ENCODE assay signal across 22 cellular contexts in the genomic region with DNA sequence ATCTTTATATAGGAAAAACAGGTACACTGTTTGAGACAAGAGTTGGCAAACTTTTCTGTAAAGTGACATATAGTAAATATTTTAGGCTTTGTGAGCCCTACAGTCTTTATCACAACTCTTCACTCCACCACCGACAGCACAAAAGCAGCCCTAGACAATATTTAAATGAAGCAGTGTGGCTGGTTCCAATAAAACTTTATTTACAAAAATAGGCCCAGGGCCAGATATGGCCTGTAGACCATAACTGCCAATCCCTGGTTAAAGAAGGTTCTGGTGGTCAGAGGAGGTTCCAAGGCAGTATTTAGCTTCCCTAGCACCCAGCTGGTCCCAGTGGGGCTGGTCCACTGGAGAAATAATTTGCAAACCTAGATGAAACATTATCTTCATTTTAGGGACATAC. TPM values are rescaled to one million over a fixed set of nuclear protein-coding genes. Genes with fewer than 3 reads are reported as not detected.
DNase-seq lines count a peak whose midpoint lies in the region; ATAC-seq and TF ChIP-seq lines count a peak whose summit lies in the region.
"Had no signal": no experiment of that assay in that cellular context is flagged by ENCODE, and none has a peak within 500 bp of the region (broad histone marks: within the 10 kb centered on the region; RNA-seq: fewer than 3 reads in every experiment).

No MANE protein-coding gene starts in this region.

- H3K27me3 Mint-ChIP-seq in activated naive CD4-positive, alpha-beta T cell treated with anti-CD3 and anti-CD28 coated beads, Interleukin-2, amount 10 ng/mL, durations not matched to agents 7 days and 5 days = peaks cover 5% of the 10 kb centered on the region
- peaks cover 11% of the 10 kb centered on the region for H3K27me3 Mint-ChIP-seq in GM23338 (ENCODE audit: insufficient read depth, low read depth, poor library complexity)
- no peaks in the 10 kb centered on the region for H3K27me3 Mint-ChIP-seq in activated naive CD8-positive, alpha-beta T cell treated with anti-CD3 and anti-CD28 coated beads, Interleukin-2, amount 50 U/mL, for 24 hours

- CTCF ChIA-PET in activated naive CD4-positive, alpha-beta T cell treated with anti-CD3 and anti-CD28 coated beads, Interleukin-2, amount 10 ng/mL, durations not matched to agents 7 days and 5 days (lab: Charles Lee) = interaction anchor here (1.2 to 1.9 kb wide), 2 partner anchors 11 to 13 kb away, joined by 4 to 6 read pairs; no protein-coding TSS in a partner anchor

- H3K4me2 ChIP-seq in GM23338 = peak overlapping the region; percentile 86

- H3K79me2 ChIP-seq in GM23338 (replicated peaks; ENCODE audit: insufficient read depth) = peaks cover 82% of the 10 kb centered on the region

- no peaks in the 10 kb centered on the region for H3K9me3 ChIP-seq in spleen
- H3K9me3 ChIP-seq: Caco-2, psoas muscle, SJSA1, upper lobe of right lung had no signal

- no peak overlapping the region for H2AFZ ChIP-seq in GM23338
- H2AFZ ChIP-seq: neural progenitor cell had no signal

- no peak for TF ChIP-seq POLR2A in spleen (IDR thresholded peaks at IDR 0.05)

- no peaks in the 10 kb centered on the region for H3K9me2 ChIP-seq in GM23338 (ENCODE audit: insufficient read depth)

- peak overlapping the region; percentile 6 for H3K27ac Mint-ChIP-seq in activated naive CD4-positive, alpha-beta T cell treated with anti-CD3 and anti-CD28 coated beads, Interleukin-2, amount 10 ng/mL, durations not matched to agents 7 days and 5 days
- H3K27ac Mint-ChIP-seq in GM23338 = no peak overlapping the region
- H3K27ac Mint-ChIP-seq in activated naive CD8-positive, alpha-beta T cell treated with anti-CD3 and anti-CD28 coated beads, Interleukin-2, amount 50 U/mL, for 24 hours = peak overlapping the region; percentile 66
- H3K27ac Mint-ChIP-seq: endodermal cell, H9, neural progenitor cell had no signal

- peaks cover 64% of the 10 kb centered on the region for H4K20me1 ChIP-seq in GM23338 (replicated peaks; ENCODE audit: insufficient read depth)

- H3K4me1 Mint-ChIP-seq in activated naive CD4-positive, alpha-beta T cell treated with anti-CD3 and anti-CD28 coated beads, Interleukin-2, amount 10 ng/mL, durations not matched to agents 7 days and 5 days = peaks cover 82% of the 10 kb centered on the region
- peaks cover 59% of the 10 kb centered on the region for H3K4me1 Mint-ChIP-seq in GM23338
- H3K4me1 Mint-ChIP-seq in activated naive CD8-positive, alpha-beta T cell treated with anti-CD3 and anti-CD28 coated beads, Interleukin-2, amount 50 U/mL, for 24 hours = peaks cover 80% of the 10 kb centered on the region

- H3K27ac ChIP-seq in GM23338 (ENCODE audit: low read depth) (no peak overlapping the region), spleen (peak overlapping the region in 5 of 8 donors; percentile 10 to 92 (median 90)), dorsolateral prefrontal cortex (no peak overlapping the region)
- H3K27ac ChIP-seq: neural progenitor cell, psoas muscle, SJSA1, upper lobe of right lung had no signal

- TF ChIP-seq CTCF in GM23338 (conservative IDR thresholded peaks at IDR 0.05; ENCODE audit: low read depth in 2 of 2) (no peak), spleen (IDR thresholded peaks at IDR 0.05 in 8 of 11, conservative IDR thresholded peaks at IDR 0.05 in 3 of 11) (no peak), foreskin fibroblast (IDR thresholded peaks at IDR 0.05; ENCODE audit: low read depth, low read length) (no peak), dorsolateral prefrontal cortex (IDR thresholded peaks at IDR 0.05 in 54 of 56, conservative IDR thresholded peaks at IDR 0.05 in 2 of 56; ENCODE audit: low read depth in 1 of 56, partially characterized antibody in 56 of 56) (no peak)

- H3K27me3 ChIP-seq in GM23338 (ENCODE audit: insufficient read depth) = no peaks in the 10 kb centered on the region
- no peaks in the 10 kb centered on the region for H3K27me3 ChIP-seq in spleen (replicated peaks in 1 of 7)
- no peaks in the 10 kb centered on the region for H3K27me3 ChIP-seq in dorsolateral prefrontal cortex
- H3K27me3 ChIP-seq: upper lobe of right lung had no signal

- H3F3A ChIP-seq in GM23338 (replicated peaks; ENCODE audit: low read depth) = no peaks in the 10 kb centered on the region

- H3K9me3 Mint-ChIP-seq in activated naive CD4-positive, alpha-beta T cell treated with anti-CD3 and anti-CD28 coated beads, Interleukin-2, amount 10 ng/mL, durations not matched to agents 7 days and 5 days = no peaks in the 10 kb centered on the region
- no peaks in the 10 kb centered on the region; the same call in 1 of the 3 replicates for H3K9me3 Mint-ChIP-seq in GM23338
- H3K9me3 Mint-ChIP-seq in activated naive CD8-positive, alpha-beta T cell treated with anti-CD3 and anti-CD28 coated beads, Interleukin-2, amount 50 U/mL, for 24 hours = no peaks in the 10 kb centered on the region
- H3K9me3 Mint-ChIP-seq: endodermal cell, H9, neural progenitor cell had no signal

- no peak for DNase-seq in activated naive CD4-positive, alpha-beta T cell treated with anti-CD3 and anti-CD28 coated beads, Interleukin-2, amount 10 ng/mL, durations not matched to agents 7 days and 5 days
- no peak for DNase-seq in activated naive CD4-positive, alpha-beta T cell treated with Interleukin-2 at 50 U/mL for 16 hours
- DNase-seq in GM23338 (ENCODE audit: low spot score) (no peak), spleen (no peak), foreskin fibroblast (no peak), dorsolateral prefrontal cortex (no peak)
- no peak for DNase-seq in activated naive CD8-positive, alpha-beta T cell treated with anti-CD3 and anti-CD28 coated beads, Interleukin-2, amount 50 U/mL, for 24 hours
- no peak for DNase-seq in activated CD8-positive, alpha-beta memory T cell treated with anti-CD3 and anti-CD28 coated beads for 24 hours
- DNase-seq: activated gamma-delta T cell treated with Interleukin-2 at 50 U/mL for 16 hours; Caco-2; endodermal cell; H9; left cardiac atrium; NCI-H187 treated with DMSO at 0.1 percent for 48 hours; NCI-H226; psoas muscle; small intestine; stimulated activated CD4-positive, alpha-beta T cell treated with anti-CD3 and anti-CD28 coated beads, Interleukin-2, amount 100 ng/mL, for 48 hours; upper lobe of right lung had no signal

- no peak for ATAC-seq in GM23338
- no peak for ATAC-seq in activated naive CD8-positive, alpha-beta T cell treated with anti-CD3 and anti-CD28 coated beads, Interleukin-2, amount 50 U/mL, for 24 hours
- ATAC-seq: left cardiac atrium, Panc1, psoas muscle, upper lobe of right lung had no signal

- intact Hi-C loops in spleen (cut with DNase I; ENCODE audit: low total_unique reads) (no loop called here), dorsolateral prefrontal cortex (cut with DNase I) (loop anchor here (5.0 kb wide), 1 partner anchor 53 kb away; a partner anchor contains a TSS)

- H3K36me3 ChIP-seq in GM23338 (ENCODE audit: insufficient read depth) = no peaks in the 10 kb centered on the region
- peaks cover 0 to 31% (median 7%) of the 10 kb centered on the region in 6 donors for H3K36me3 ChIP-seq in spleen
- H3K36me3 ChIP-seq: neural progenitor cell, SJSA1, upper lobe of right lung had no signal

- H3K4me3 Mint-ChIP-seq in activated naive CD4-positive, alpha-beta T cell treated with anti-CD3 and anti-CD28 coated beads, Interleukin-2, amount 10 ng/mL, durations not matched to agents 7 days and 5 days = peak overlapping the region; percentile 6
- peak overlapping the region; percentile 2; the same call in 1 of the 3 replicates for H3K4me3 Mint-ChIP-seq in GM23338
- H3K4me3 Mint-ChIP-seq in activated naive CD8-positive, alpha-beta T cell treated with anti-CD3 and anti-CD28 coated beads, Interleukin-2, amount 50 U/mL, for 24 hours = no peak overlapping the region
- H3K4me3 Mint-ChIP-seq: endodermal cell, neural progenitor cell had no signal

- WGBS in spleen, 5 donors = 76 to 97% (median 84%) methylated on average over 1 of the region's 1 CpG

- H3K36me3 Mint-ChIP-seq in activated naive CD4-positive, alpha-beta T cell treated with anti-CD3 and anti-CD28 coated beads, Interleukin-2, amount 10 ng/mL, durations not matched to agents 7 days and 5 days = peaks cover 35% of the 10 kb centered on the region
- H3K36me3 Mint-ChIP-seq in GM23338 (ENCODE audit: low read depth) = peaks cover 8% of the 10 kb centered on the region
- H3K36me3 Mint-ChIP-seq in activated naive CD8-positive, alpha-beta T cell treated with anti-CD3 and anti-CD28 coated beads, Interleukin-2, amount 50 U/mL, for 24 hours (ENCODE audit: low read depth) = peaks cover 11% of the 10 kb centered on the region

- H3K4me1 ChIP-seq in GM23338 (ENCODE audit: insufficient read depth) (peaks cover 36% of the 10 kb centered on the region), spleen (peaks cover 36 to 91% (median 74%) of the 10 kb centered on the region in 6 donors)

- H3K4me3 ChIP-seq in GM23338 (no peak overlapping the region; the same call in 1 of the 2 replicates), spleen (no peak overlapping the region), foreskin fibroblast (ENCODE audit: low read depth in 1 of 2, low read length in 2 of 2) (no peak overlapping the region), dorsolateral prefrontal cortex (no peak overlapping the region)
- H3K4me3 ChIP-seq: neural progenitor cell, psoas muscle, SJSA1, upper lobe of right lung had no signal

RNA-seq across cellular contexts. Expression of a gene that starts 3.6 kb away (rescaled TPM):
- total RNA-seq in GM23338 (2014; rRNA removed; shearing (Covaris generic)) = 21.4 and 46.4 TPM in 2 replicates
- polyA plus RNA-seq in GM23338 (2016; fragmentation: Nextera tagmentation; extraction: Ambion mirVana) (19.8 and 21.3 TPM in 2 replicates), spleen (10 to 100 TPM; 15.6 to 36.7 (median 17.5) TPM)
- total RNA-seq in spleen (10 to 100 TPM; 43.1 to 87.4 (median 47.8) TPM), dorsolateral prefrontal cortex (10 to 100 TPM in 10 of 120 experiments, 1 to 10 TPM in 110; 3.7 to 12.6 (median 6.9) TPM)

RNA-seq across cellular contexts. Expression of a gene that starts 28.2 kb away (rescaled TPM):
- total RNA-seq in GM23338 (2014; rRNA removed; shearing (Covaris generic)) = 187 and 226 TPM in 2 replicates
- 30.5 and 31.0 TPM in 2 replicates for polyA plus RNA-seq in GM23338 (2016; fragmentation: Nextera tagmentation; extraction: Ambion mirVana)
- total RNA-seq in spleen = 10 to 100 TPM; 38.1 to 81.2 (median 65.0) TPM
- polyA plus RNA-seq in spleen = 10 to 100 TPM in 1 of 3 donors, 1 to 10 TPM in 2; 5.9 to 11.4 (median 8.0) TPM
- total RNA-seq in dorsolateral prefrontal cortex = 100 to 1,000 TPM in 73 of 120 experiments, 10 to 100 TPM in 47; 73.9 to 129 (median 102) TPM

RNA-seq across cellular contexts. Expression of a gene that starts 52.5 kb away (rescaled TPM):
- 56.7 and 59.7 TPM in 2 replicates for total RNA-seq in GM23338 (2014; rRNA removed; shearing (Covaris generic))
- polyA plus RNA-seq in GM23338 (2016; fragmentation: Nextera tagmentation; extraction: Ambion mirVana) (54.8 and 58.9 TPM in 2 replicates), spleen (10 to 100 TPM; 23.7 to 42.0 (median 37.5) TPM)
- total RNA-seq in spleen (10 to 100 TPM; 37.0 to 69.9 (median 48.5) TPM), dorsolateral prefrontal cortex (10 to 100 TPM; 30.7 to 59.0 (median 43.7) TPM)

Comparison
In these comparisons a context has a peak if more than half of its experiments do, and no peak if none do; other contexts are left out.
1. H3K27ac ChIP-seq: peak in spleen (5 of 8); none in GM23338 (single experiment) and dorsolateral prefrontal cortex (0 of 59).